In genomic region chr19:14136509-14137281, GRCh38 we compare ENCODE assay signal across 1 cellular context.
TF ChIP-seq lines count a peak whose summit lies in the region.

TSS of gene ASF1B (minus strand) at chr19:14136589. CDS start at chr19:14136456, 133 bp downstream.

TF ChIP-seq in HepG2, 621 proteins besides CTCF, POLR2A, EP300 and RAD21 (continued from another document and continues in another):
- TF ChIP-seq ZNF18 (CRISPR knock-in tag; IDR thresholded peaks at IDR 0.05; ENCODE audit: insufficient replicate concordance) (peak; percentile 44), ELK4 (CRISPR knock-in tag; IDR thresholded peaks at IDR 0.05; ENCODE audit: borderline replicate concordance) (no peak), ZNF276 (CRISPR knock-in tag; IDR thresholded peaks at IDR 0.05; ENCODE audit: low read depth) (peak; percentile 83; the same call in 1 of the 2 replicates), MED1 (CRISPR knock-in tag; IDR thresholded peaks at IDR 0.05) (peak; percentile 55; the same call in 1 of the 2 replicates), ZFP36L1 (CRISPR knock-in tag; IDR thresholded peaks at IDR 0.05) (peak; percentile 97; the same call in 1 of the 2 replicates), THRA (CRISPR knock-in tag; IDR thresholded peaks at IDR 0.05; ENCODE audit: borderline replicate concordance) (peak; percentile 60; the same call in 1 of the 2 replicates), ZNF333 (CRISPR knock-in tag; IDR thresholded peaks at IDR 0.05; ENCODE audit: borderline replicate concordance) (peak; percentile 75; the same call in 1 of the 2 replicates), HOXA9 (CRISPR knock-in tag; IDR thresholded peaks at IDR 0.05; ENCODE audit: borderline replicate concordance) (peak; percentile 95), EEA1 (CRISPR knock-in tag; IDR thresholded peaks at IDR 0.05; ENCODE audit: borderline replicate concordance) (peak; percentile 37; the same call in 1 of the 2 replicates), SIX4 (CRISPR knock-in tag; IDR thresholded peaks at IDR 0.05) (0 out of 2 replicates have a peak, but pooled peaks have one; percentile 8), DNMT1 (CRISPR knock-in tag; IDR thresholded peaks at IDR 0.05) (no peak), TCF12 (IDR thresholded peaks at IDR 0.05) (no peak), TCF12 (CRISPR knock-in tag; IDR thresholded peaks at IDR 0.05) (peak; percentile 41), IKZF4 (CRISPR knock-in tag; IDR thresholded peaks at IDR 0.05; ENCODE audit: borderline replicate concordance, low read depth, not compliant biosample characterization) (peak; percentile 51), NCOA2 (CRISPR knock-in tag; IDR thresholded peaks at IDR 0.05) (peak; percentile 7; the same call in 1 of the 2 replicates), ZNF672 (CRISPR knock-in tag; IDR thresholded peaks at IDR 0.05) (no peak), NFIC (IDR thresholded peaks at IDR 0.05; ENCODE audit: low read length) (no peak), ZNF510 (CRISPR knock-in tag; IDR thresholded peaks at IDR 0.05; ENCODE audit: low read depth) (0 out of 2 replicates have a peak, but pooled peaks have one; percentile 12), TSC22D2 (CRISPR knock-in tag; IDR thresholded peaks at IDR 0.05; ENCODE audit: borderline replicate concordance) (peak; percentile 62; the same call in 1 of the 2 replicates), CBX1 (IDR thresholded peaks at IDR 0.05; ENCODE audit: low read depth) (peak; percentile 8), ZBTB2 (CRISPR knock-in tag; IDR thresholded peaks at IDR 0.05; ENCODE audit: low read depth) (peak; percentile 78), PRDM15 (CRISPR knock-in tag; IDR thresholded peaks at IDR 0.05) (peak; percentile 19; the same call in 1 of the 2 replicates), ARID2 (CRISPR knock-in tag; IDR thresholded peaks at IDR 0.05; ENCODE audit: borderline replicate concordance) (0 out of 2 replicates have a peak, but pooled peaks have one; percentile 66), JUNB (CRISPR knock-in tag; IDR thresholded peaks at IDR 0.05; ENCODE audit: borderline replicate concordance) (peak; percentile 75; the same call in 1 of the 2 replicates), NFRKB (IDR thresholded peaks at IDR 0.05) (no peak), POLR2AphosphoS2 (IDR thresholded peaks at IDR 0.05; ENCODE audit: low read depth, low read length) (no peak), KAT8 (CRISPR knock-in tag; IDR thresholded peaks at IDR 0.05) (peak; percentile 90), SALL1 (CRISPR knock-in tag; IDR thresholded peaks at IDR 0.05) (peak; percentile 11), KDM5B (CRISPR knock-in tag; IDR thresholded peaks at IDR 0.05; ENCODE audit: borderline replicate concordance) (peak; percentile 68; the same call in 1 of the 2 replicates), NONO (IDR thresholded peaks at IDR 0.05) (no peak), NONO (CRISPR knock-in tag; conservative IDR thresholded peaks at IDR 0.05) (peak; percentile 68), TEF (CRISPR knock-in tag; IDR thresholded peaks at IDR 0.05) (no peak), GLMP (CRISPR knock-in tag; IDR thresholded peaks at IDR 0.05; ENCODE audit: borderline replicate concordance) (no peak), ZNF234 (CRISPR knock-in tag; conservative IDR thresholded peaks at IDR 0.05) (0 out of 2 replicates have a peak, but pooled peaks have one; percentile 53), CAMTA2 (CRISPR knock-in tag; IDR thresholded peaks at IDR 0.05; ENCODE audit: borderline replicate concordance) (0 out of 2 replicates have a peak, but pooled peaks have one; percentile 21), TCF7L2 (IDR thresholded peaks at IDR 0.05; ENCODE audit: low read depth, low read length) (no peak)
- TF ChIP-seq, protein P1, sequence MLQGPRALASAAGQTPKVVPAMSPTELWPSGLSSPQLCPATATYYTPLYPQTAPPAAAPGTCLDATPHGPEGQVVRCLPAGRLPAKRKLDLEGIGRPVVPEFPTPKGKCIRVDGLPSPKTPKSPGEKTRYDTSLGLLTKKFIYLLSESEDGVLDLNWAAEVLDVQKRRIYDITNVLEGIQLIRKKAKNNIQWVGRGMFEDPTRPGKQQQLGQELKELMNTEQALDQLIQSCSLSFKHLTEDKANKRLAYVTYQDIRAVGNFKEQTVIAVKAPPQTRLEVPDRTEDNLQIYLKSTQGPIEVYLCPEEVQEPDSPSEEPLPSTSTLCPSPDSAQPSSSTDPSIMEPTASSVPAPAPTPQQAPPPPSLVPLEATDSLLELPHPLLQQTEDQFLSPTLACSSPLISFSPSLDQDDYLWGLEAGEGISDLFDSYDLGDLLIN (CRISPR knock-in tag; IDR thresholded peaks at IDR 0.05; ENCODE audit: borderline replicate concordance), result peak; percentile 54; the same call in 1 of the 2 replicates
- TF ChIP-seq, protein P2, sequence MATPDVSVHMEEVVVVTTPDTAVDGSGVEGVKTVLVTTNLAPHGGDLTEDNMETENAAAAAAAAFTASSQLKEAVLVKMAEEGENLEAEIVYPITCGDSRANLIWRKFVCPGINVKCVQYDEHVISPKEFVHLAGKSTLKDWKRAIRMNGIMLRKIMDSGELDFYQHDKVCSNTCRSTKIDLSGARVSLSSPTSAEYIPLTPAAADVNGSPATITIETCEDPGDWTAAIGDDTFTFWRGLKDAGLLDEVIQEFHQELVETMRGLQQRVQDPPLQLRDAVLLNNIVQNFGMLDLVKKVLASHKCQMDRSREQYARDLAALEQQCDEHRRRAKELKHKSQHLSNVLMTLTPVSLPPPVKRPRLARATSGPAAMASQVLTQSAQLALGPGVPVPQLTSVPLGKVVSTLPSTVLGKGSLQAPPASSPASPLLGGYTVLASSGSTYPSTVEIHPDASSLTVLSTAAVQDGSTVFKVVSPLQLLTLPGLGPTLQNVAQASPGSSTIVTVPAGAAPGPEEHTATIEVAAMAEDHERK (CRISPR knock-in tag; IDR thresholded peaks at IDR 0.05; ENCODE audit: low read depth), result peak; percentile 69; the same call in 1 of the 2 replicates
- TF ChIP-seq, protein P3, sequence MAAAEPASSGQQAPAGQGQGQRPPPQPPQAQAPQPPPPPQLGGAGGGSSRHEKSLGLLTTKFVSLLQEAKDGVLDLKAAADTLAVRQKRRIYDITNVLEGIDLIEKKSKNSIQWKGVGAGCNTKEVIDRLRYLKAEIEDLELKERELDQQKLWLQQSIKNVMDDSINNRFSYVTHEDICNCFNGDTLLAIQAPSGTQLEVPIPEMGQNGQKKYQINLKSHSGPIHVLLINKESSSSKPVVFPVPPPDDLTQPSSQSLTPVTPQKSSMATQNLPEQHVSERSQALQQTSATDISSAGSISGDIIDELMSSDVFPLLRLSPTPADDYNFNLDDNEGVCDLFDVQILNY (CRISPR knock-in tag; conservative IDR thresholded peaks at IDR 0.05), result peak; percentile 95
- TF ChIP-seq, protein P4, sequence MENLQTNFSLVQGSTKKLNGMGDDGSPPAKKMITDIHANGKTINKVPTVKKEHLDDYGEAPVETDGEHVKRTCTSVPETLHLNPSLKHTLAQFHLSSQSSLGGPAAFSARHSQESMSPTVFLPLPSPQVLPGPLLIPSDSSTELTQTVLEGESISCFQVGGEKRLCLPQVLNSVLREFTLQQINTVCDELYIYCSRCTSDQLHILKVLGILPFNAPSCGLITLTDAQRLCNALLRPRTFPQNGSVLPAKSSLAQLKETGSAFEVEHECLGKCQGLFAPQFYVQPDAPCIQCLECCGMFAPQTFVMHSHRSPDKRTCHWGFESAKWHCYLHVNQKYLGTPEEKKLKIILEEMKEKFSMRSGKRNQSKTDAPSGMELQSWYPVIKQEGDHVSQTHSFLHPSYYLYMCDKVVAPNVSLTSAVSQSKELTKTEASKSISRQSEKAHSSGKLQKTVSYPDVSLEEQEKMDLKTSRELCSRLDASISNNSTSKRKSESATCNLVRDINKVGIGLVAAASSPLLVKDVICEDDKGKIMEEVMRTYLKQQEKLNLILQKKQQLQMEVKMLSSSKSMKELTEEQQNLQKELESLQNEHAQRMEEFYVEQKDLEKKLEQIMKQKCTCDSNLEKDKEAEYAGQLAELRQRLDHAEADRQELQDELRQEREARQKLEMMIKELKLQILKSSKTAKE (CRISPR knock-in tag; IDR thresholded peaks at IDR 0.05; ENCODE audit: borderline replicate concordance), result peak; percentile 71
